ENCODE assay signal across 8 cellular contexts in the genomic region with DNA sequence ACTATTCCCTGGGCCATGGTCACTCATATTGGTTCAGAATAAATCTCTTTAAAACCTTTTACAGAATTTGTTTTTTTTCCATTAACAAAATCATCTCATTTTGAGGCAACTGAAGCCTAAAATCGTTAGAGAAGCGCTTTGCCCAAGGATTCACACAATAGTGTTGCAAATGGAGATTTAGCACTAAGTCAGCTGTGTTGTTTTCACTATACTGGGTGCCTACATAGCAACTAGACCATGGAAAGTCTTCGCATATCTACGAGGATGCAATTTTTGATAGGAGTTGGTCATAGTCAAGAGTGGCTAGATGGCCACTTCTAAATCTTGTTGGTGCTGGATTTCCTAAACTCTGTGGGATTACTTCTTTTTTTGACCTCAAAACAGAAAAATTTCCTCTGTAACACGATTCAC. TPM values are rescaled to one million over a fixed set of nuclear protein-coding genes. Genes with fewer than 3 reads are reported as not detected.
DNase-seq lines count a peak whose midpoint lies in the region; ATAC-seq and TF ChIP-seq lines count a peak whose summit lies in the region.

No MANE protein-coding gene starts in this region.

- DNase-seq in NCI-H2196 (lab: John Stamatoyannopoulos, UW; ENCODE audit: unreplicated experiment) = peak; percentile 48
- DNase-seq in NCI-H2196 treated with DMSO at 0.1 percent for 48 hours (lab: John Stamatoyannopoulos, UW; ENCODE audit: unreplicated experiment) = no peak
- DNase-seq in breast epithelium (ENCODE audit: low spot score in 2 of 2) = no peak
- no peak for DNase-seq in lower lobe of right lung
- no peak for DNase-seq in uterus
- no peak for DNase-seq in stimulated activated CD4-positive, alpha-beta T cell treated with anti-CD3 and anti-CD28 coated beads, Interleukin-4, amount 100 ng/mL, for 24 hours
- DNase-seq in NCI-H128 (lab: John Stamatoyannopoulos, UW; ENCODE audit: unreplicated experiment) = no peak

- H3K27ac ChIP-seq in breast epithelium (peak overlapping the region; percentile 83 to 95), lower lobe of right lung (peak overlapping the region; percentile 92), uterus (peak overlapping the region; percentile 86 to 88)

- TF ChIP-seq POLR2A in breast epithelium (IDR thresholded peaks at IDR 0.05) (no peak), uterus (IDR thresholded peaks at IDR 0.05) (no peak)

- ATAC-seq in lower lobe of right lung (no peak), HG03139 (IDR thresholded peaks at IDR 0.05; ENCODE audit: unreplicated experiment) (no peak)

- no peaks in the 10 kb centered on the region for H3K36me3 ChIP-seq in breast epithelium
- no peaks in the 10 kb centered on the region for H3K36me3 ChIP-seq in lower lobe of right lung
- no peaks in the 10 kb centered on the region for H3K36me3 ChIP-seq in uterus

- H3K4me1 ChIP-seq in breast epithelium (no peaks in the 10 kb centered on the region), lower lobe of right lung (peaks cover 20% of the 10 kb centered on the region), uterus (no peaks in the 10 kb centered on the region)

- TF ChIP-seq CTCF in breast epithelium (IDR thresholded peaks at IDR 0.05) (no peak), lower lobe of right lung (IDR thresholded peaks at IDR 0.05) (no peak), uterus (IDR thresholded peaks at IDR 0.05) (no peak)

- H3K9me3 ChIP-seq in breast epithelium (no peaks in the 10 kb centered on the region), lower lobe of right lung (no peaks in the 10 kb centered on the region), uterus (no peaks in the 10 kb centered on the region)

- H3K4me3 ChIP-seq in breast epithelium (peak overlapping the region; percentile 63 to 91 (median 84)), lower lobe of right lung (peak overlapping the region; percentile 92), uterus (peak overlapping the region; percentile 59 to 86)

- intact Hi-C loops in breast epithelium (cut with DNase I; ENCODE audit: low total_unique reads) (no loop called here), lower lobe of right lung (cut with DNase I) (no loop called here), uterus (cut with DNase I; ENCODE audit: low total_unique reads) (no loop called here)

- H3K27me3 ChIP-seq in breast epithelium (no peaks in the 10 kb centered on the region), lower lobe of right lung (ENCODE audit: low read depth) (no peaks in the 10 kb centered on the region), uterus (no peaks in the 10 kb centered on the region)

RNA-seq across cellular contexts. Expression of gene TIPRL, which starts 0.5 kb away (rescaled TPM):
- total RNA-seq in breast epithelium (10 to 100 TPM; 18.0 to 24.9 (median 18.7) TPM), lower lobe of right lung (23.7 TPM), uterus (10 to 100 TPM in 3 of 4 donors, 1 to 10 TPM in 1; 9.5 to 59.2 (median 28.3) TPM)

RNA-seq across cellular contexts. Expression of gene GPR161, which starts 41.5 kb away (rescaled TPM):
- total RNA-seq in breast epithelium = 1 to 10 TPM; 2.8 to 5.6 (median 4.5) TPM
- total RNA-seq in lower lobe of right lung = 9.6 TPM
- 10 to 100 TPM in 3 of 4 donors, 1 to 10 TPM in 1; 9.7 to 45.5 (median 37.6) TPM for total RNA-seq in uterus

RNA-seq across cellular contexts. Expression of gene SFT2D2, which starts 47.6 kb away (rescaled TPM):
- total RNA-seq in breast epithelium (10 to 100 TPM; 39.3 to 70.4 (median 42.2) TPM), lower lobe of right lung (74.6 TPM), uterus (100 to 1,000 TPM in 1 of 4 donors, 10 to 100 TPM in 3; 38.4 to 111 (median 59.2) TPM)
